In the genomic region with DNA sequence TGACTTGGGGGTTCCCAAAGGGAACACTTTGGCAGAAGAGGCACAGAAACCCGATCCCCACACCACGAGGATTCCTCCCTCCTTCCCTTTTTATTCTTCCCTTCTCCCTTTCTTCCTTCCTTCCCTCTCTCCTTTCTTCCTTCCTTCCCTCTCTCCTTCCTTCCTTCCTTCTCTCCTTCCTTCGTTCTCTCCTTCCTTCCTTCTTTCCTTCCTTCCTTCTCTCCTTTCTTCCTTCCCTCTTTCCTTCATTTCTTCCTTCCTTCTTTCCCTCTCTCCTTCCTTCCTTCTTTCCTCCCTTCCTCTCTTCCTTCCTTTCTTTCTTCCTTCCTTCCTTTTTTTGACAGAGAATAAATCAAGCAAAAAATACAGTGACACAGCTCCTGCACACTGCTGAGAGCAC, we compare ENCODE assay signal across 21 cellular contexts.
DNase-seq lines count a peak whose midpoint lies in the region; ATAC-seq, FAIRE-seq and TF ChIP-seq lines count a peak whose summit lies in the region.
"Had no signal": no experiment of that assay in that cellular context is flagged by ENCODE, and none has a peak within 500 bp of the region (broad histone marks: within the 10 kb centered on the region; RNA-seq: fewer than 3 reads in every experiment).

No MANE protein-coding gene starts in this region.

- POLR2A ChIA-PET in HEK293 (lab: Yijun Ruan, JAX) (no interaction called here), K562 (lab: Yijun Ruan, JAX) (no interaction called here)

- no TSS peak for BruUV-seq in K562 (replicated peaks; lab: Mats Ljungman, UMichigan)

- H3K23ac ChIP-seq in neuronal stem cell (ENCODE audit: low read depth, low read length, poor library complexity): no peak overlapping the region

- H2BK12ac ChIP-seq in neuronal stem cell (ENCODE audit: low read length): no peak overlapping the region

- H3K27ac ChIP-seq in HEK293 (ENCODE audit: extremely low read depth, low read depth, low read length): no peak overlapping the region
- no peak overlapping the region for H3K27ac ChIP-seq in K562 (ENCODE audit: extremely low read depth, low read depth, low read length)
- H3K27ac ChIP-seq in neuronal stem cell (replicated peaks; ENCODE audit: low read length): no peak overlapping the region
- H3K27ac ChIP-seq: BLaER1 treated with 17β-estradiol and CSF1 and Interleukin-3, amounts not matched to agents 10 nM and 100 nM; C4-2B had no signal

- peaks cover 2% of the 10 kb centered on the region for H3K79me1 ChIP-seq in neuronal stem cell (ENCODE audit: low read depth, low read length)

- no peak for TF ChIP-seq POLR2A in K562 (conservative IDR thresholded peaks at IDR 0.05)

- CTCF ChIA-PET in HEK293 (lab: Yijun Ruan, JAX) (no interaction called here), K562 (lab: Yijun Ruan, JAX; ENCODE audit: low intra/inter-chr PET ratio) (no interaction called here)

- no peak for ATAC-seq in K562
- ATAC-seq in HG02571 (IDR thresholded peaks at IDR 0.05; ENCODE audit: unreplicated experiment): no peak
- ATAC-seq: CD8-positive, alpha-beta T cell had no signal

- no peak overlapping the region for H3K4me2 ChIP-seq in K562 (ENCODE audit: insufficient read depth, low read length)
- H3K4me2 ChIP-seq in neuronal stem cell (ENCODE audit: insufficient read depth, low read length, poor library complexity, severe bottlenecking): no peak overlapping the region
- H3K4me2 ChIP-seq: BLaER1 treated with 17β-estradiol and CSF1 and Interleukin-3, amounts not matched to agents 10 nM and 100 nM had no signal

- peaks cover 12 to 31% of the 10 kb centered on the region in 2 experiments for H3K27me3 ChIP-seq in K562 (ENCODE audit: control insufficient read depth in 2 of 2, insufficient read depth in 2 of 2, low read length in 2 of 2)
- H3K27me3 ChIP-seq in neuronal stem cell (ENCODE audit: control insufficient read depth in 3 of 3, insufficient read depth in 3 of 3, low read depth in 1 of 3, low read length in 3 of 3): peaks cover 0 to 5% (median 0%) of the 10 kb centered on the region in 3 experiments
- H3K27me3 ChIP-seq: BLaER1 treated with 17β-estradiol and CSF1 and Interleukin-3, amounts not matched to agents 10 nM and 100 nM had no signal

- no peak for TF ChIP-seq RAD21 in K562 (CRISPR knock-in tag; conservative IDR thresholded peaks at IDR 0.05 in 1 of 2, IDR thresholded peaks at IDR 0.05 in 1 of 2)

- no peak overlapping the region for H2AK5ac ChIP-seq in neuronal stem cell (ENCODE audit: low read depth, low read length)

- H3K9ac ChIP-seq in K562 (ENCODE audit: insufficient read depth in 1 of 2, low read depth in 2 of 2, low read length in 2 of 2): no peak overlapping the region
- no peak overlapping the region for H3K9ac ChIP-seq in neuronal stem cell (ENCODE audit: low read depth, low read length, poor library complexity)
- H3K9ac ChIP-seq: BLaER1 treated with 17β-estradiol and CSF1 and Interleukin-3, amounts not matched to agents 10 nM and 100 nM had no signal

- H3K4ac ChIP-seq in neuronal stem cell (ENCODE audit: low read length): no peak overlapping the region

- peak overlapping the region; percentile 55 for H3K18ac ChIP-seq in neuronal stem cell (ENCODE audit: low read length)

- WGBS in K562 (ENCODE audit: insufficient coverage, low coverage, missing lambda C conversion rate): 0% methylated on average over 1 of the region's 3 CpGs
- no CpG with 5 or more reads among the region's 3 CpGs for WGBS in neuronal stem cell (ENCODE audit: extremely low coverage in 2 of 2, insufficient read length in 2 of 2, insufficient replicate concordance in 1 of 2), 2 donors

- H4K91ac ChIP-seq in neuronal stem cell (ENCODE audit: low read depth, low read length, poor library complexity): no peak overlapping the region

- DNase-seq in K562 (ENCODE audit: extremely low read depth in 1 of 4, low spot score in 3 of 4) (no peak), neuronal stem cell (ENCODE audit: low spot score) (no peak), DMS53 treated with DMSO at 0.1 percent for 48 hours (lab: John Stamatoyannopoulos, UW; ENCODE audit: unreplicated experiment) (no peak), AML-193 (lab: John Stamatoyannopoulos, UW) (no peak)
- DNase-seq: 8988T; ACHN; Caco-2; Calu3; CD4-positive, alpha-beta T cell; CD8-positive, alpha-beta T cell; DMS79; GF-D8 had no signal

- TF ChIP-seq EP300 in K562 (IDR thresholded peaks at IDR 0.05; ENCODE audit: low read length): no peak

- H3K9me3 ChIP-seq in HEK293 (ENCODE audit: control insufficient read depth, insufficient read depth, low read depth, low read length) (no peaks in the 10 kb centered on the region), K562 (replicated peaks; ENCODE audit: control insufficient read depth, insufficient read depth, low read depth, low read length) (no peaks in the 10 kb centered on the region), neuronal stem cell (replicated peaks in 1 of 2; ENCODE audit: control insufficient read depth in 2 of 2, insufficient read depth in 1 of 2, low read depth in 1 of 2, low read length in 2 of 2) (no peaks in the 10 kb centered on the region)
- H3K9me3 ChIP-seq: BLaER1 treated with 17β-estradiol and CSF1 and Interleukin-3, amounts not matched to agents 10 nM and 100 nM; Caco-2 had no signal

- H2BK120ac ChIP-seq in neuronal stem cell (ENCODE audit: low read depth, low read length): no peak overlapping the region

- H2BK5ac ChIP-seq in neuronal stem cell (ENCODE audit: low read length): no peak overlapping the region

- intact Hi-C loops in K562 (cut with micrococcal nuclease): no loop called here

- no peak overlapping the region for H4K8ac ChIP-seq in neuronal stem cell (ENCODE audit: low read depth, low read length)

- no peak overlapping the region for H3K14ac ChIP-seq in neuronal stem cell (ENCODE audit: low read length)

- H2BK15ac ChIP-seq in neuronal stem cell (ENCODE audit: low read length): no peak overlapping the region

- TF ChIP-seq CTCF in HEK293 (tag by site-specific recombination; IDR thresholded peaks at IDR 0.05) (no peak), K562 (IDR thresholded peaks at IDR 0.05 in 2 of 3, conservative IDR thresholded peaks at IDR 0.05 in 1 of 3; ENCODE audit: insufficient read depth in 2 of 3, low read depth in 1 of 3, low read length in 3 of 3) (no peak)

- H3K9me1 ChIP-seq in K562 (ENCODE audit: control insufficient read depth, insufficient read depth, low read length): no peaks in the 10 kb centered on the region

- no peak for FAIRE-seq in K562 (lab: Jason Lieb, UNC)
- FAIRE-seq: A204.1, D721Med, G401.6, GM12891, GM19239 had no signal

- no peaks in the 10 kb centered on the region for H3K79me2 ChIP-seq in K562 (ENCODE audit: control insufficient read depth, insufficient read depth, low read length)

- in situ Hi-C loops in K562 (cut with MboI): no loop called here

- no peak overlapping the region for H2AFZ ChIP-seq in K562 (ENCODE audit: low read depth, low read length)
- H2AFZ ChIP-seq in neuronal stem cell (ENCODE audit: low read length): no peak overlapping the region

- H3K36me3 ChIP-seq in HEK293 (ENCODE audit: control insufficient read depth in 2 of 2, insufficient read depth in 1 of 2, low read length in 2 of 2): no peaks in the 10 kb centered on the region
- H3K36me3 ChIP-seq in K562 (ENCODE audit: control insufficient read depth, insufficient read depth, low read length): no peaks in the 10 kb centered on the region
- no peaks in the 10 kb centered on the region for H3K36me3 ChIP-seq in neuronal stem cell (replicated peaks in 1 of 2; ENCODE audit: control insufficient read depth in 2 of 2, insufficient read depth in 2 of 2, low read length in 2 of 2)
- H3K36me3 ChIP-seq: BLaER1 treated with 17β-estradiol and CSF1 and Interleukin-3, amounts not matched to agents 10 nM and 100 nM had no signal

- H3K4me1 ChIP-seq in HEK293 (ENCODE audit: control insufficient read depth, insufficient read depth, low read length): no peaks in the 10 kb centered on the region
- no peaks in the 10 kb centered on the region for H3K4me1 ChIP-seq in K562 (replicated peaks in 1 of 2; ENCODE audit: control insufficient read depth in 2 of 2, insufficient read depth in 2 of 2, low read length in 2 of 2)
- H3K4me1 ChIP-seq in neuronal stem cell (ENCODE audit: control insufficient read depth in 2 of 2, insufficient read depth in 1 of 2, low read depth in 1 of 2, low read length in 2 of 2): peaks cover 0 to 1% of the 10 kb centered on the region in 2 donors
- H3K4me1 ChIP-seq: BLaER1 treated with 17β-estradiol and CSF1 and Interleukin-3, amounts not matched to agents 10 nM and 100 nM; Caco-2 had no signal

- no peak overlapping the region for H3K4me3 ChIP-seq in HEK293 (ENCODE audit: low read depth, low read length)
- H3K4me3 ChIP-seq in K562: no peak overlapping the region
- H3K4me3 ChIP-seq in neuronal stem cell (ENCODE audit: low read length in 2 of 2): no peak overlapping the region
- H3K4me3 ChIP-seq: BLaER1 treated with 17β-estradiol and CSF1 and Interleukin-3, amounts not matched to agents 10 nM and 100 nM had no signal

- H4K20me1 ChIP-seq in K562 (replicated peaks; ENCODE audit: control insufficient read depth, insufficient read depth, low read length): no peaks in the 10 kb centered on the region
- H4K20me1 ChIP-seq: BLaER1 treated with 17β-estradiol and CSF1 and Interleukin-3, amounts not matched to agents 10 nM and 100 nM had no signal

TF ChIP-seq in HEK293, 187 proteins besides CTCF, POLR2A, EP300 and RAD21:
- TF ChIP-seq ZSCAN23 (tag by site-specific recombination; IDR thresholded peaks at IDR 0.05) (no peak), ZNF776 (tag by site-specific recombination; IDR thresholded peaks at IDR 0.05; ENCODE audit: borderline replicate concordance) (no peak), SETDB1 (IDR thresholded peaks at IDR 0.05; ENCODE audit: insufficient read length, low read length) (no peak), ZNF544 (tag by site-specific recombination; IDR thresholded peaks at IDR 0.05) (no peak), ZNF366 (tag by site-specific recombination; conservative IDR thresholded peaks at IDR 0.05) (peak; percentile 97)

TF ChIP-seq in K562, 482 proteins besides CTCF, POLR2A, EP300 and RAD21 (continues in another document):
- TF ChIP-seq ZFP1 (CRISPR knock-in tag; IDR thresholded peaks at IDR 0.05) (no peak), ZNF224 (CRISPR knock-in tag; IDR thresholded peaks at IDR 0.05) (no peak)
- TF ChIP-seq, protein P1, sequence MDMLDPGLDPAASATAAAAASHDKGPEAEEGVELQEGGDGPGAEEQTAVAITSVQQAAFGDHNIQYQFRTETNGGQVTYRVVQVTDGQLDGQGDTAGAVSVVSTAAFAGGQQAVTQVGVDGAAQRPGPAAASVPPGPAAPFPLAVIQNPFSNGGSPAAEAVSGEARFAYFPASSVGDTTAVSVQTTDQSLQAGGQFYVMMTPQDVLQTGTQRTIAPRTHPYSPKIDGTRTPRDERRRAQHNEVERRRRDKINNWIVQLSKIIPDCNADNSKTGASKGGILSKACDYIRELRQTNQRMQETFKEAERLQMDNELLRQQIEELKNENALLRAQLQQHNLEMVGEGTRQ (CRISPR knock-in tag; IDR thresholded peaks at IDR 0.05): no peak
